ENCODE assay signal across 22 cellular contexts in genomic region chr2:43078781-43079755, GRCh38.
DNase-seq lines count a peak whose midpoint lies in the region; ATAC-seq and TF ChIP-seq lines count a peak whose summit lies in the region.
"Had no signal": no experiment of that assay in that cellular context is flagged by ENCODE, and none has a peak within 500 bp of the region (broad histone marks: within the 10 kb centered on the region; RNA-seq: fewer than 3 reads in every experiment).

No MANE protein-coding gene starts in this region.

- no peak overlapping the region for H3K14ac ChIP-seq in trophoblast cell (ENCODE audit: low read length)

- TF ChIP-seq EP300 in gastroesophageal sphincter (IDR thresholded peaks at IDR 0.05), result no peak
- TF ChIP-seq EP300 in suprapubic skin (IDR thresholded peaks at IDR 0.05), result no peak

- H3K27me3 ChIP-seq in Peyer's patch (no peaks in the 10 kb centered on the region), trophoblast cell (ENCODE audit: insufficient read depth, low read length) (no peaks in the 10 kb centered on the region), gastroesophageal sphincter (no peaks in the 10 kb centered on the region), suprapubic skin (no peaks in the 10 kb centered on the region)
- H3K27me3 ChIP-seq: ascending aorta, ovary, thyroid gland had no signal

- H4K91ac ChIP-seq in trophoblast cell (ENCODE audit: low read depth, low read length), result peak overlapping the region; percentile 22

- no peak overlapping the region for H2BK120ac ChIP-seq in trophoblast cell (ENCODE audit: insufficient read depth, low read length, poor library complexity)

- peaks cover 5% of the 10 kb centered on the region for H3K79me2 ChIP-seq in trophoblast cell (ENCODE audit: control insufficient read depth, insufficient read depth, low read length, poor library complexity)

- no peak overlapping the region for H3K23ac ChIP-seq in trophoblast cell (ENCODE audit: low read length)

- H4K8ac ChIP-seq in trophoblast cell (ENCODE audit: low read depth, low read length), result no peak overlapping the region

- H3K27ac ChIP-seq in Peyer's patch, result no peak overlapping the region
- H3K27ac ChIP-seq in trophoblast cell (ENCODE audit: low read depth, low read length), result no peak overlapping the region
- H3K27ac ChIP-seq in gastroesophageal sphincter, result no peak overlapping the region
- no peak overlapping the region for H3K27ac ChIP-seq in suprapubic skin
- H3K27ac ChIP-seq: ovary, thyroid gland had no signal

- H2BK5ac ChIP-seq in trophoblast cell (ENCODE audit: low read depth, low read length, poor library complexity), result no peak overlapping the region

- peaks cover 31% of the 10 kb centered on the region for H3K79me1 ChIP-seq in trophoblast cell (ENCODE audit: low read length)

- no peak for TF ChIP-seq POLR2A in Peyer's patch (IDR thresholded peaks at IDR 0.05)
- TF ChIP-seq POLR2A in gastroesophageal sphincter (IDR thresholded peaks at IDR 0.05), result no peak
- TF ChIP-seq POLR2A in suprapubic skin (IDR thresholded peaks at IDR 0.05), result no peak

- WGBS in trophoblast cell (ENCODE audit: extremely low coverage, insufficient coverage, insufficient read length), result no CpG with 5 or more reads among the region's 15 CpGs
- 91% methylated on average over 6 of the region's 15 CpGs; no CpG with 5 or more reads in 1 of the 2 donors for WGBS in gastroesophageal sphincter (ENCODE audit: low coverage in 1 of 2), 2 donors
- WGBS in suprapubic skin, result 84% methylated on average over 13 of the region's 15 CpGs

- H3K9me3 ChIP-seq in Peyer's patch, result no peaks in the 10 kb centered on the region
- H3K9me3 ChIP-seq in trophoblast cell (ENCODE audit: insufficient read depth, low read depth, low read length), result peaks cover 2% of the 10 kb centered on the region
- H3K9me3 ChIP-seq in gastroesophageal sphincter, result no peaks in the 10 kb centered on the region
- no peaks in the 10 kb centered on the region for H3K9me3 ChIP-seq in suprapubic skin
- H3K9me3 ChIP-seq: ascending aorta, HAP-1, ovary, thyroid gland had no signal

- H3K4me3 ChIP-seq in Peyer's patch (no peak overlapping the region), fibroblast of mammary gland (ENCODE audit: control insufficient read depth, low read depth, low read length) (no peak overlapping the region), trophoblast cell (ENCODE audit: low read depth, low read length) (no peak overlapping the region), gastroesophageal sphincter (no peak overlapping the region), suprapubic skin (no peak overlapping the region)
- H3K4me3 ChIP-seq: ascending aorta, HAP-1, ovary, thyroid gland had no signal

- ATAC-seq in gastroesophageal sphincter, result no peak
- ATAC-seq: activated T-cell treated with anti-CD3 and anti-CD28 coated beads, Interleukin-2, amount 50 U/mL, for 72 hours; stimulated activated memory B cell treated with anti-CD40 and anti-IgM and Interleukin-4, amounts not matched to agents 10 μg/mL and 1 μg/mL and 100 μg/mL, for 72 hours had no signal

- no peak overlapping the region for H3K4me2 ChIP-seq in trophoblast cell (ENCODE audit: low read length)

- H2AFZ ChIP-seq in trophoblast cell (ENCODE audit: insufficient read depth, low read length, poor library complexity), result no peak overlapping the region

- DNase-seq in EH (ENCODE audit: low read depth), result peak; percentile 70
- peak in 2 of 3 donors; percentile 35 to 43 for DNase-seq in Peyer's patch
- peak; percentile 58 for DNase-seq in fibroblast of mammary gland (ENCODE audit: low read depth)
- DNase-seq in trophoblast cell, result no peak
- no peak for DNase-seq in KG1 (lab: John Stamatoyannopoulos, UW)
- no peak for DNase-seq in suprapubic skin (ENCODE audit: low spot score in 2 of 2)
- DNase-seq: activated T-cell treated with anti-CD3 and anti-CD28 coated beads, Interleukin-2, amount 50 U/mL, for 72 hours; AML-193; DMS79 treated with DMSO at 0.1 percent for 48 hours; effector memory CD4-positive, alpha-beta T cell; NCI-H1417; NCI-H2171; NCI-H526; ovary; SHP77; stimulated activated CD4-positive, alpha-beta T cell treated with anti-CD3 and anti-CD28 coated beads, Interleukin-1b, Interleukin-23, amount 100 ng/mL, for 48 hours; SW 1271; thyroid gland had no signal

- peaks cover 0 to 39% (median 2%) of the 10 kb centered on the region in 4 donors for H3K4me1 ChIP-seq in Peyer's patch
- peaks cover 28 to 32% of the 10 kb centered on the region in 2 experiments for H3K4me1 ChIP-seq in trophoblast cell (ENCODE audit: control insufficient read depth in 1 of 2, insufficient read depth in 2 of 2, low read length in 2 of 2)
- H3K4me1 ChIP-seq in gastroesophageal sphincter, result peaks cover 10 to 64% (median 44%) of the 10 kb centered on the region in 3 donors
- peaks cover 76% of the 10 kb centered on the region for H3K4me1 ChIP-seq in suprapubic skin
- H3K4me1 ChIP-seq: HAP-1 had no signal

- TF ChIP-seq CTCF in Peyer's patch (IDR thresholded peaks at IDR 0.05) (no peak), fibroblast of mammary gland (conservative IDR thresholded peaks at IDR 0.05; ENCODE audit: control insufficient read depth, insufficient read depth, low read depth, low read length) (no peak), gastroesophageal sphincter (IDR thresholded peaks at IDR 0.05) (no peak), suprapubic skin (IDR thresholded peaks at IDR 0.05) (no peak)

- H3K4ac ChIP-seq in trophoblast cell (ENCODE audit: low read depth, low read length), result no peak overlapping the region

- H3K18ac ChIP-seq in trophoblast cell (ENCODE audit: low read length), result no peak overlapping the region

- no peak overlapping the region for H4K12ac ChIP-seq in trophoblast cell (ENCODE audit: low read depth, low read length)

- peak overlapping the region; percentile 40 for H2AK5ac ChIP-seq in trophoblast cell (ENCODE audit: low read length)

- peak overlapping the region; percentile 47 for H2BK12ac ChIP-seq in trophoblast cell (ENCODE audit: low read length)

- no peak overlapping the region for H3K9ac ChIP-seq in trophoblast cell (ENCODE audit: low read length)

- H3K36me3 ChIP-seq in Peyer's patch, result no peaks in the 10 kb centered on the region
- no peaks in the 10 kb centered on the region for H3K36me3 ChIP-seq in trophoblast cell (ENCODE audit: control insufficient read depth in 1 of 2, insufficient read depth in 2 of 2, low read length in 2 of 2)
- H3K36me3 ChIP-seq in gastroesophageal sphincter, result no peaks in the 10 kb centered on the region
- no peaks in the 10 kb centered on the region for H3K36me3 ChIP-seq in suprapubic skin
- H3K36me3 ChIP-seq: ascending aorta, HAP-1, ovary, thyroid gland had no signal

Comparison
In these comparisons a context has a peak if more than half of its experiments do, and no peak if none do; other contexts are left out.
1. DNase-seq: peak in EH (single experiment), Peyer's patch (2 of 3) and fibroblast of mammary gland (single experiment); none in trophoblast cell (0 of 2), KG1 (single experiment) and suprapubic skin (0 of 2).